ENCODE assay signal across 8 cellular contexts in the genomic region with DNA sequence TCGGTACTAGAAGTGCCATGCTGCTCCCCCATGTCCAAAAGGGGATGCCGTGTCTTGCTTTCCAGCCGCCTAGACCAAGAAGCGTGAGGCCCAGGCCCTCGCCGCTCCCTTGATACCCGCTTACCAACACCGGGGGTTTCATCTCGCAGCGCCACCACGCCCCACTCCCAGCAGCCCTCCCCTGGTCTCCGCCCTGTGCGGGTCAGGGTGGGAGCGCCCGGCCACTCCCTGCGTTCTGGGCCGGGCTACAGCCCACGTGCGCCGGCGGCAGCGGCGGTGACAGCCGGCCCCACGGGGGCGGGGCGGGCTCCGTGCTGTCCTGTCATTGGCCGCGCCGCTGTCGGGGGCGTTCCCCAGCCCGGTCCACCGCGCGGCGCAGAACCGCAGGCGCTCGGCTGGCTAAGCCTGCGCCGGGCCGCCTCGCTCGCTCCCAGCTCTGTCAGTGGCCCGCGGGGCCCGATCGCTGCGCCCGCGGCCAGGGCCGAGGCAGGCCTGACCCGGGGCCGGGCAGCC. TPM values are rescaled to one million over a fixed set of nuclear protein-coding genes. Genes with fewer than 3 reads are reported as not detected.
DNase-seq lines count a peak whose midpoint lies in the region; ATAC-seq lines count a peak whose summit lies in the region.

A gene with protein sequence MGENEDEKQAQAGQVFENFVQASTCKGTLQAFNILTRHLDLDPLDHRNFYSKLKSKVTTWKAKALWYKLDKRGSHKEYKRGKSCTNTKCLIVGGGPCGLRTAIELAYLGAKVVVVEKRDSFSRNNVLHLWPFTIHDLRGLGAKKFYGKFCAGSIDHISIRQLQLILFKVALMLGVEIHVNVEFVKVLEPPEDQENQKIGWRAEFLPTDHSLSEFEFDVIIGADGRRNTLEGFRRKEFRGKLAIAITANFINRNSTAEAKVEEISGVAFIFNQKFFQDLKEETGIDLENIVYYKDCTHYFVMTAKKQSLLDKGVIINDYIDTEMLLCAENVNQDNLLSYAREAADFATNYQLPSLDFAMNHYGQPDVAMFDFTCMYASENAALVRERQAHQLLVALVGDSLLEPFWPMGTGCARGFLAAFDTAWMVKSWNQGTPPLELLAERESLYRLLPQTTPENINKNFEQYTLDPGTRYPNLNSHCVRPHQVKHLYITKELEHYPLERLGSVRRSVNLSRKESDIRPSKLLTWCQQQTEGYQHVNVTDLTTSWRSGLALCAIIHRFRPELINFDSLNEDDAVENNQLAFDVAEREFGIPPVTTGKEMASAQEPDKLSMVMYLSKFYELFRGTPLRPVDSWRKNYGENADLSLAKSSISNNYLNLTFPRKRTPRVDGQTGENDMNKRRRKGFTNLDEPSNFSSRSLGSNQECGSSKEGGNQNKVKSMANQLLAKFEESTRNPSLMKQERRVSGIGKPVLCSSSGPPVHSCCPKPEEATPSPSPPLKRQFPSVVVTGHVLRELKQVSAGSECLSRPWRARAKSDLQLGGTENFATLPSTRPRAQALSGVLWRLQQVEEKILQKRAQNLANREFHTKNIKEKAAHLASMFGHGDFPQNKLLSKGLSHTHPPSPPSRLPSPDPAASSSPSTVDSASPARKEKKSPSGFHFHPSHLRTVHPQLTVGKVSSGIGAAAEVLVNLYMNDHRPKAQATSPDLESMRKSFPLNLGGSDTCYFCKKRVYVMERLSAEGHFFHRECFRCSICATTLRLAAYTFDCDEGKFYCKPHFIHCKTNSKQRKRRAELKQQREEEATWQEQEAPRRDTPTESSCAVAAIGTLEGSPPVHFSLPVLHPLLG (plus strand): TSS at position 390 of the 513 bp plus-strand sequence. CDS start 51,566 bp downstream, outside the sequence.

- no peaks in the 10 kb centered on the region for H3K36me3 ChIP-seq in aorta (ENCODE audit: control insufficient read depth in 1 of 2, insufficient read depth in 2 of 2, low read length in 1 of 2)

- intact Hi-C loops in aorta (cut with DNase I): loop anchor here (2.0 to 10.0 kb wide), 4 partner anchors 19 to 127 kb away; no protein-coding TSS in a partner anchor

- peak within 1 kb of the TSS; percentile 63 to 69 for H3K4me3 ChIP-seq in aorta (ENCODE audit: low read length in 2 of 2)

- DNase-seq in NCI-H187 treated with DMSO at 0.1 percent for 48 hours (lab: John Stamatoyannopoulos, UW) (peak; percentile 50), T1000 (lab: John Stamatoyannopoulos, UW) (peak; percentile 84), astrocyte of the hippocampus (ENCODE audit: low read depth, low spot score) (peak; percentile 98), hepatic stellate cell (ENCODE audit: low spot score) (peak; percentile 94), retina (peak; percentile 89), aorta (peak; percentile 94 to 96)

- H3K27ac ChIP-seq in aorta (ENCODE audit: low read depth in 1 of 2, low read length in 2 of 2): peak within 1 kb of the TSS; percentile 83 to 90

- H3K9me3 ChIP-seq in aorta (ENCODE audit: control insufficient read depth, low read length): no peaks in the 10 kb centered on the region

- ATAC-seq in GM18502 (IDR thresholded peaks at IDR 0.05; ENCODE audit: poor library complexity, unreplicated experiment) (peak; percentile 96), HG02938 (IDR thresholded peaks at IDR 0.05; ENCODE audit: unreplicated experiment) (peak; percentile 92), aorta (ENCODE audit: low FRiP score) (peak; percentile 95)

- peaks cover 2 to 5% of the 10 kb centered on the region in 2 donors for H3K4me1 ChIP-seq in aorta (ENCODE audit: control insufficient read depth in 1 of 2, insufficient read depth in 2 of 2, low read length in 2 of 2)

- 0 to 1% methylated on average over 25 to 56 of the region's 56 CpGs for WGBS in aorta, 2 donors

- no peaks in the 10 kb centered on the region for H3K27me3 ChIP-seq in aorta (ENCODE audit: control insufficient read depth in 1 of 2, insufficient read depth in 2 of 2, low read length in 1 of 2)

RNA-seq across cellular contexts. Expression of the gene that starts here (rescaled TPM):
- total RNA-seq in aorta: 100 to 1,000 TPM; 315 to 605 TPM
- polyA plus RNA-seq in aorta: 100 to 1,000 TPM in 1 of 2 donors, 10 to 100 TPM in 1; 87.7 to 245 TPM

Comparison
In these comparisons a context has a peak if more than half of its experiments do, and no peak if none do; other contexts are left out.
1. Peak in every context shown above with its lines: DNase-seq, ATAC-seq, H3K4me3 ChIP-seq and H3K27ac ChIP-seq.